In genomic region chr11:106471273-106471672, GRCh38 we compare ENCODE assay signal across 1 cellular context.
TF ChIP-seq lines count a peak whose summit lies in the region.

No MANE protein-coding gene starts in this region.

TF ChIP-seq in IMR-90, 13 proteins besides CTCF, POLR2A, EP300 and RAD21 (continued from another document):
- no peak for TF ChIP-seq ELK1 (IDR thresholded peaks at IDR 0.05; ENCODE audit: borderline replicate concordance, low read depth, low read length)
- TF ChIP-seq RFX5 (IDR thresholded peaks at IDR 0.05; ENCODE audit: low read depth, low read length) = no peak
- TF ChIP-seq CEBPB (IDR thresholded peaks at IDR 0.05; ENCODE audit: low read depth, low read length) = no peak
- no peak for TF ChIP-seq MXI1 (IDR thresholded peaks at IDR 0.05; ENCODE audit: borderline replicate concordance, low read depth, low read length)
- TF ChIP-seq NFE2L2 (IDR thresholded peaks at IDR 0.05; ENCODE audit: low read depth, low read length) = no peak
- no peak for TF ChIP-seq FOS (IDR thresholded peaks at IDR 0.05; ENCODE audit: low read depth, low read length)
- TF ChIP-seq BHLHE40 (IDR thresholded peaks at IDR 0.05; ENCODE audit: low read depth, low read length) = no peak
- no peak for TF ChIP-seq MAFK (IDR thresholded peaks at IDR 0.05; ENCODE audit: low read depth, low read length)
- TF ChIP-seq RCOR1 (IDR thresholded peaks at IDR 0.05; ENCODE audit: insufficient replicate concordance, low read length) = no peak
- TF ChIP-seq CHD1 (IDR thresholded peaks at IDR 0.05; ENCODE audit: low read depth, low read length) = no peak
